In genomic region chr6:134063121-134063965, GRCh38 we compare ENCODE assay signal across 10 cellular contexts. TPM values are rescaled to one million over a fixed set of nuclear protein-coding genes. Genes with fewer than 3 reads are reported as not detected.
DNase-seq lines count a peak whose midpoint lies in the region; ATAC-seq and TF ChIP-seq lines count a peak whose summit lies in the region.
"Had no signal": no experiment of that assay in that cellular context is flagged by ENCODE, and none has a peak within 500 bp of the region (broad histone marks: within the 10 kb centered on the region; RNA-seq: fewer than 3 reads in every experiment).

No MANE protein-coding gene starts in this region.

- DNase-seq in GM23338 (ENCODE audit: low spot score) (peak; percentile 79), MM.1S (no peak), coronary artery (ENCODE audit: low spot score) (no peak), neural progenitor cell (ENCODE audit: low spot score) (peak; percentile 58), OCI-LY7 (ENCODE audit: low spot score) (no peak)
- no peak for DNase-seq in activated naive CD4-positive, alpha-beta T cell treated with anti-CD3 and anti-CD28 coated beads for 36 hours
- no peak for DNase-seq in stimulated activated naive CD4-positive, alpha-beta T cell treated with Interleukin-2 at 50 U/mL for 16 hours (lab: John Stamatoyannopoulos, UW)

- 0 out of 2 replicates have a peak overlapping the region, but pooled peaks have one; percentile 1 for H3K4me3 ChIP-seq in GM23338
- no peak overlapping the region for H3K4me3 ChIP-seq in MM.1S (ENCODE audit: low read length)
- H3K4me3 ChIP-seq in coronary artery = no peak overlapping the region
- H3K4me3 ChIP-seq in neural progenitor cell = no peak overlapping the region
- H3K4me3 ChIP-seq in OCI-LY7 (ENCODE audit: low read depth, low read length, poor library complexity, severe bottlenecking) = no peak overlapping the region

- peak; percentile 66 for ATAC-seq in GM23338
- ATAC-seq in GM19463 (IDR thresholded peaks at IDR 0.05; ENCODE audit: unreplicated experiment) = no peak

- H3K27me3 ChIP-seq in GM23338 (ENCODE audit: insufficient read depth) (no peaks in the 10 kb centered on the region), MM.1S (replicated peaks; ENCODE audit: insufficient read depth, low read length) (no peaks in the 10 kb centered on the region), neural progenitor cell (no peaks in the 10 kb centered on the region)

- H4K20me1 ChIP-seq in GM23338 (replicated peaks; ENCODE audit: insufficient read depth) = no peaks in the 10 kb centered on the region
- no peaks in the 10 kb centered on the region for H4K20me1 ChIP-seq in MM.1S (ENCODE audit: insufficient read depth, low read length)
- no peaks in the 10 kb centered on the region for H4K20me1 ChIP-seq in neural progenitor cell (ENCODE audit: low read depth)
- no peaks in the 10 kb centered on the region for H4K20me1 ChIP-seq in OCI-LY7 (ENCODE audit: insufficient read depth, low read length)

- POLR2A ChIA-PET in OCI-LY7 (lab: Charles Lee) = interaction anchor here (0.6 to 1.7 kb wide), 9 partner anchors 13 to 891 kb away, joined by 3 to 9 read pairs (median 4); no protein-coding TSS in a partner anchor

- H3K79me2 ChIP-seq in GM23338 (replicated peaks; ENCODE audit: insufficient read depth) (no peaks in the 10 kb centered on the region), MM.1S (ENCODE audit: low read length) (no peaks in the 10 kb centered on the region), neural progenitor cell (ENCODE audit: low read depth) (no peaks in the 10 kb centered on the region), OCI-LY7 (ENCODE audit: insufficient read depth, low read depth, low read length) (no peaks in the 10 kb centered on the region)

- H3K27me3 Mint-ChIP-seq in GM23338 (ENCODE audit: insufficient read depth, low read depth, poor library complexity) = peaks cover 5% of the 10 kb centered on the region
- peaks cover 5% of the 10 kb centered on the region for H3K27me3 Mint-ChIP-seq in neural progenitor cell (ENCODE audit: insufficient read depth, low read depth)
- no peaks in the 10 kb centered on the region for H3K27me3 Mint-ChIP-seq in activated naive CD4-positive, alpha-beta T cell treated with anti-CD3 and anti-CD28 coated beads for 36 hours (ENCODE audit: low read depth)

- H3K36me3 Mint-ChIP-seq in GM23338 (ENCODE audit: low read depth) = no peaks in the 10 kb centered on the region
- H3K36me3 Mint-ChIP-seq in neural progenitor cell = no peaks in the 10 kb centered on the region
- no peaks in the 10 kb centered on the region for H3K36me3 Mint-ChIP-seq in activated naive CD4-positive, alpha-beta T cell treated with anti-CD3 and anti-CD28 coated beads for 36 hours (ENCODE audit: low read depth)
- H3K36me3 Mint-ChIP-seq: stimulated activated memory B cell treated with anti-CD40 and anti-IgM and Interleukin-4, amounts not matched to agents 10 μg/mL and 1 μg/mL and 100 μg/mL, for 72 hours had no signal

- no peaks in the 10 kb centered on the region for H3K9me3 ChIP-seq in MM.1S (replicated peaks; ENCODE audit: insufficient read depth, low read length)
- H3K9me3 ChIP-seq in neural progenitor cell (ENCODE audit: low read depth) = no peaks in the 10 kb centered on the region
- no peaks in the 10 kb centered on the region for H3K9me3 ChIP-seq in OCI-LY7 (ENCODE audit: low read length)

- intact Hi-C loops in activated naive CD4-positive, alpha-beta T cell treated with anti-CD3 and anti-CD28 coated beads for 36 hours (cut with micrococcal nuclease) = loop anchor here (1.0 kb wide), 1 partner anchor 139 kb away; no protein-coding TSS in a partner anchor
- intact Hi-C loops in OCI-LY7 (cut with micrococcal nuclease; ENCODE audit: unreplicated experiment) = no loop called here

- H3F3A ChIP-seq in GM23338 (replicated peaks; ENCODE audit: low read depth) = 0 out of 2 replicates have a peak, but pooled peaks cover 3% of the 10 kb centered on the region
- peaks cover 8% of the 10 kb centered on the region for H3F3A ChIP-seq in MM.1S (ENCODE audit: insufficient read depth, low read length)
- peaks cover 13% of the 10 kb centered on the region for H3F3A ChIP-seq in neural progenitor cell (ENCODE audit: low read depth)

- H3K9me3 Mint-ChIP-seq in GM23338 (no peaks in the 10 kb centered on the region), neural progenitor cell (peaks cover 5% of the 10 kb centered on the region)
- no peaks in the 10 kb centered on the region for H3K9me3 Mint-ChIP-seq in activated naive CD4-positive, alpha-beta T cell treated with anti-CD3 and anti-CD28 coated beads for 36 hours
- H3K9me3 Mint-ChIP-seq: effector memory CD8-positive, alpha-beta T cell; stimulated activated memory B cell treated with anti-CD40 and anti-IgM and Interleukin-4, amounts not matched to agents 10 μg/mL and 1 μg/mL and 100 μg/mL, for 72 hours had no signal

- H3K4me1 Mint-ChIP-seq in GM23338 (peaks cover 38% of the 10 kb centered on the region), neural progenitor cell (peaks cover 32% of the 10 kb centered on the region)
- no peaks in the 10 kb centered on the region for H3K4me1 Mint-ChIP-seq in activated naive CD4-positive, alpha-beta T cell treated with anti-CD3 and anti-CD28 coated beads for 36 hours (ENCODE audit: low read depth)
- H3K4me1 Mint-ChIP-seq: stimulated activated memory B cell treated with anti-CD40 and anti-IgM and Interleukin-4, amounts not matched to agents 10 μg/mL and 1 μg/mL and 100 μg/mL, for 72 hours had no signal

- peak overlapping the region; percentile 13; the same call in 2 of the 3 replicates for H3K4me3 Mint-ChIP-seq in GM23338
- H3K4me3 Mint-ChIP-seq in neural progenitor cell = no peak overlapping the region
- H3K4me3 Mint-ChIP-seq in activated naive CD4-positive, alpha-beta T cell treated with anti-CD3 and anti-CD28 coated beads for 36 hours = no peak overlapping the region
- H3K4me3 Mint-ChIP-seq: effector memory CD8-positive, alpha-beta T cell; stimulated activated memory B cell treated with anti-CD40 and anti-IgM and Interleukin-4, amounts not matched to agents 10 μg/mL and 1 μg/mL and 100 μg/mL, for 72 hours had no signal

- H2AFZ ChIP-seq in GM23338 (no peak overlapping the region), MM.1S (ENCODE audit: low read length) (peak overlapping the region; percentile 13; the same call in 1 of the 2 replicates), neural progenitor cell (replicated peaks) (peak overlapping the region; percentile 86), OCI-LY7 (ENCODE audit: low read length) (no peak overlapping the region; the same call in 1 of the 2 replicates)

- no peaks in the 10 kb centered on the region for H3K9me2 ChIP-seq in GM23338 (ENCODE audit: insufficient read depth)
- no peaks in the 10 kb centered on the region for H3K9me2 ChIP-seq in MM.1S (replicated peaks; ENCODE audit: insufficient read depth, low read length)
- H3K9me2 ChIP-seq in OCI-LY7 (ENCODE audit: insufficient read depth, low read length) = no peaks in the 10 kb centered on the region

- peak overlapping the region; percentile 91 for H3K27ac Mint-ChIP-seq in GM23338
- peak overlapping the region; percentile 38 for H3K27ac Mint-ChIP-seq in neural progenitor cell
- H3K27ac Mint-ChIP-seq in activated naive CD4-positive, alpha-beta T cell treated with anti-CD3 and anti-CD28 coated beads for 36 hours = no peak overlapping the region
- H3K27ac Mint-ChIP-seq: effector memory CD8-positive, alpha-beta T cell; stimulated activated memory B cell treated with anti-CD40 and anti-IgM and Interleukin-4, amounts not matched to agents 10 μg/mL and 1 μg/mL and 100 μg/mL, for 72 hours had no signal

- BruUV-seq in OCI-LY7 (replicated peaks; lab: Mats Ljungman, UMichigan) = no TSS peak

- no peaks in the 10 kb centered on the region for H3K36me3 ChIP-seq in GM23338 (ENCODE audit: insufficient read depth)
- H3K36me3 ChIP-seq in MM.1S (replicated peaks; ENCODE audit: insufficient read depth, low read length) = no peaks in the 10 kb centered on the region
- H3K36me3 ChIP-seq in neural progenitor cell = no peaks in the 10 kb centered on the region
- H3K36me3 ChIP-seq in OCI-LY7 (ENCODE audit: insufficient read depth, low read length) = no peaks in the 10 kb centered on the region

- H3K4me1 ChIP-seq in GM23338 (ENCODE audit: insufficient read depth) = peaks cover 14% of the 10 kb centered on the region
- peaks cover 14% of the 10 kb centered on the region for H3K4me1 ChIP-seq in MM.1S (ENCODE audit: low read length)
- peaks cover 29% of the 10 kb centered on the region for H3K4me1 ChIP-seq in neural progenitor cell
- H3K4me1 ChIP-seq in OCI-LY7 (ENCODE audit: insufficient read depth, low read length, poor library complexity, severe bottlenecking) = no peaks in the 10 kb centered on the region

- CTCF ChIA-PET in activated naive CD4-positive, alpha-beta T cell treated with anti-CD3 and anti-CD28 coated beads for 36 hours (lab: Charles Lee) = interaction anchor here (0.6 to 9.8 kb wide), 39 partner anchors 9 to 852 kb away, joined by 3 to 161 read pairs (median 6); partner anchors contain the start of gene SLC2A12
- CTCF ChIA-PET in OCI-LY7 (lab: Charles Lee; ENCODE audit: unreplicated experiment) = interaction anchor here (0.7 to 2.6 kb wide), 4 partner anchors 85 to 146 kb away, joined by 3 to 13 read pairs (median 4); no protein-coding TSS in a partner anchor

- TF ChIP-seq CTCF in GM23338 (conservative IDR thresholded peaks at IDR 0.05; ENCODE audit: low read depth in 2 of 2) = 0 out of 4 replicates have a peak, but pooled peaks of 1 of the 2 experiments have one; percentile 4
- TF ChIP-seq CTCF in MM.1S (IDR thresholded peaks at IDR 0.05; ENCODE audit: low read length) = no peak
- no peak for TF ChIP-seq CTCF in coronary artery (IDR thresholded peaks at IDR 0.05)
- no peak for TF ChIP-seq CTCF in neural progenitor cell (IDR thresholded peaks at IDR 0.05)
- no peak for TF ChIP-seq CTCF in OCI-LY7 (conservative IDR thresholded peaks at IDR 0.05; ENCODE audit: low read length)

- H3K27ac ChIP-seq in GM23338 (ENCODE audit: low read depth) (peak overlapping the region; percentile 56), MM.1S (ENCODE audit: low read length) (no peak overlapping the region), coronary artery (peak overlapping the region; percentile 59 to 66), neural progenitor cell (no peak overlapping the region), OCI-LY7 (ENCODE audit: low read depth, low read length, poor library complexity, severe bottlenecking) (no peak overlapping the region)

- no peak overlapping the region for H3K9ac ChIP-seq in MM.1S (ENCODE audit: low read length)
- H3K9ac ChIP-seq in neural progenitor cell = no peak overlapping the region

- H3K4me2 ChIP-seq in GM23338 (peak overlapping the region; percentile 10), MM.1S (ENCODE audit: low read depth, low read length) (peak overlapping the region; percentile 11; the same call in 1 of the 2 replicates), neural progenitor cell (peak overlapping the region; percentile 28), OCI-LY7 (ENCODE audit: low read length) (no peak overlapping the region)

RNA-seq across cellular contexts. Expression of gene SLC2A12, which starts 10.9 kb away (rescaled TPM):
- total RNA-seq in GM23338 (2014; rRNA removed; shearing (Covaris generic)) = 4.8 and 4.9 TPM in 2 replicates
- 2.8 and 2.9 TPM in 2 replicates for polyA plus RNA-seq in GM23338 (2016; fragmentation: Nextera tagmentation; extraction: Ambion mirVana)
- total RNA-seq in neural progenitor cell (ENCODE audit: low replicate concordance) = 26.0 and 29.2 TPM in 2 replicates
- under 1 TPM; 0.27 to 0.29 TPM for total RNA-seq in activated naive CD4-positive, alpha-beta T cell treated with anti-CD3 and anti-CD28 coated beads for 36 hours
- total RNA-seq in OCI-LY7 (2014; rRNA removed; shearing (Covaris generic)) = 0.80 and 0.82 TPM in 2 replicates
- total RNA-seq in OCI-LY7 (2022) = 1.1 and 1.3 TPM in 2 replicates

Comparison
In these comparisons a context has a peak if more than half of its experiments do, and no peak if none do; other contexts are left out.
1. DNase-seq: peak in GM23338 (single experiment) and neural progenitor cell (single experiment); none in MM.1S (single experiment), coronary artery (single experiment), activated naive CD4-positive, alpha-beta T cell treated with anti-CD3 and anti-CD28 coated beads for 36 hours (single experiment), OCI-LY7 (single experiment) and stimulated activated naive CD4-positive, alpha-beta T cell treated with Interleukin-2 at 50 U/mL for 16 hours (single experiment).
2. H2AFZ ChIP-seq: peak in MM.1S (single experiment) and neural progenitor cell (single experiment); none in GM23338 (single experiment) and OCI-LY7 (single experiment).
3. H3K27ac ChIP-seq: peak in GM23338 (single experiment) and coronary artery (2 of 2); none in MM.1S (single experiment), neural progenitor cell (single experiment) and OCI-LY7 (single experiment).